ENCODE assay signal across 9 cellular contexts in the genomic region with DNA sequence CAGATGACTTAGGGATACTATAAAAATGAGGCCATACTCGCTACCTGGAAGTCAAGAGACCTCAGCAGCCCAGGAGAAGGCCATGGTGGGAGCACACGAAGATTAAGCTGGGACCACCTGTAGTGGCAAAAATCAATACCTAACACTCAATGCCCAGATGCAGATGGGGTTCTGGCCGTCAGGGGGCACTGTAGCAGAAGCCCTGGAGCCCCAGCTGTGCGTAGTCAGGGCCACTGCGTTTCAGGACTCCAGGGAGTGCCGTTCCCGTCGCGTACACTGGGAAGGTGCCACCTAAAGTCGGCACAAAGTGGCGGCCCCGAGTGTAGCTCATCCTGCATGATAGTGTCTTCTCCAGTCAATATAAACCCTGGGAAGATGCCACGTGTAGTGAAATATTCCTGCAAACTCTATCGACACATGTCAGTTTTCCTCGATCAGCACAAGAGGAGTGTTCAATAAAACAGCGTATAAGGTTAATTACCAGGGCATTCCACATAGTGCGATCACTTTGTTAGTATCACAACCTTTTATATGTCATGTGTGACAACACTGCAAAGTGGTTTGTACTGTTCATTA.
DNase-seq lines count a peak whose midpoint lies in the region; ATAC-seq and TF ChIP-seq lines count a peak whose summit lies in the region.
"Had no signal": no experiment of that assay in that cellular context is flagged by ENCODE, and none has a peak within 500 bp of the region (broad histone marks: within the 10 kb centered on the region; RNA-seq: fewer than 3 reads in every experiment).

No MANE protein-coding gene starts in this region.

- H3K4me1 Mint-ChIP-seq in activated CD4-positive, alpha-beta memory T cell treated with anti-CD3 and anti-CD28 coated beads for 36 hours (ENCODE audit: low read depth): no peaks in the 10 kb centered on the region
- H3K4me1 Mint-ChIP-seq in activated CD4-positive, alpha-beta memory T cell treated with anti-CD3 and anti-CD28 coated beads, Interleukin-2, amount 10 ng/mL, durations not matched to agents 7 days and 5 days: no peaks in the 10 kb centered on the region

- H3K36me3 ChIP-seq in testis (ENCODE audit: low read depth, missing control alignments): no peaks in the 10 kb centered on the region

- TF ChIP-seq POLR2A in testis (IDR thresholded peaks at IDR 0.05): no peak

- intact Hi-C loops in activated CD4-positive, alpha-beta memory T cell treated with anti-CD3 and anti-CD28 coated beads for 36 hours (cut with micrococcal nuclease): loop anchor here (2.0 kb wide), 1 partner anchor 428 kb away; no protein-coding TSS in a partner anchor
- intact Hi-C loops in testis (cut with DNase I; ENCODE audit: low total_unique reads): no loop called here

- DNase-seq in activated CD4-positive, alpha-beta memory T cell treated with anti-CD3 and anti-CD28 coated beads for 36 hours: peak; percentile 11
- no peak for DNase-seq in activated CD4-positive, alpha-beta memory T cell treated with anti-CD3 and anti-CD28 coated beads, Interleukin-2, amount 10 ng/mL, durations not matched to agents 7 days and 5 days
- DNase-seq in RPMI8226 (peak; percentile 16), hippocampal formation (lab: John Stamatoyannopoulos, UW) (peak; percentile 64 to 69), testis (peak; percentile 73), activated gamma-delta T cell (lab: John Stamatoyannopoulos, UW) (no peak)
- no peak for DNase-seq in effector CD8-positive, alpha-beta T cell (lab: John Stamatoyannopoulos, UW)

- CTCF ChIA-PET in activated CD4-positive, alpha-beta memory T cell treated with anti-CD3 and anti-CD28 coated beads for 36 hours (lab: Charles Lee): interaction anchor here (1.1 kb wide), 1 partner anchor 428 kb away, joined by 5 read pairs; no protein-coding TSS in a partner anchor
- CTCF ChIA-PET in activated CD4-positive, alpha-beta memory T cell treated with anti-CD3 and anti-CD28 coated beads, Interleukin-2, amount 10 ng/mL, durations not matched to agents 7 days and 5 days (lab: Charles Lee): interaction anchor here (0.7 kb wide), 1 partner anchor 752 kb away, joined by 4 read pairs; no protein-coding TSS in a partner anchor

- peak overlapping the region in 1 of 2 donors; percentile 12 for H3K4me3 ChIP-seq in testis

- no peaks in the 10 kb centered on the region for H3K27me3 ChIP-seq in testis

- peak in 1 of 3 experiments; percentile 46 for TF ChIP-seq CTCF in testis (IDR thresholded peaks at IDR 0.05)

- H3K9me3 ChIP-seq in testis: no peaks in the 10 kb centered on the region

- WGBS in testis, 2 donors: 12 to 18% methylated on average over 17 of the region's 17 CpGs

- H3K27ac ChIP-seq in testis: no peak overlapping the region

- H3K4me3 Mint-ChIP-seq in activated CD4-positive, alpha-beta memory T cell treated with anti-CD3 and anti-CD28 coated beads for 36 hours: no peak overlapping the region
- H3K4me3 Mint-ChIP-seq in activated CD4-positive, alpha-beta memory T cell treated with anti-CD3 and anti-CD28 coated beads, Interleukin-2, amount 10 ng/mL, durations not matched to agents 7 days and 5 days: no peak overlapping the region
- H3K4me3 Mint-ChIP-seq: brain had no signal

- no peak for ATAC-seq in HG02610 (IDR thresholded peaks at IDR 0.05; ENCODE audit: unreplicated experiment)

- H3K36me3 Mint-ChIP-seq in activated CD4-positive, alpha-beta memory T cell treated with anti-CD3 and anti-CD28 coated beads for 36 hours: no peaks in the 10 kb centered on the region
- H3K36me3 Mint-ChIP-seq in activated CD4-positive, alpha-beta memory T cell treated with anti-CD3 and anti-CD28 coated beads, Interleukin-2, amount 10 ng/mL, durations not matched to agents 7 days and 5 days (ENCODE audit: low read depth): no peaks in the 10 kb centered on the region
- H3K36me3 Mint-ChIP-seq: brain had no signal

- no peak overlapping the region for H3K27ac Mint-ChIP-seq in activated CD4-positive, alpha-beta memory T cell treated with anti-CD3 and anti-CD28 coated beads for 36 hours
- no peak overlapping the region for H3K27ac Mint-ChIP-seq in activated CD4-positive, alpha-beta memory T cell treated with anti-CD3 and anti-CD28 coated beads, Interleukin-2, amount 10 ng/mL, durations not matched to agents 7 days and 5 days

- POLR2A ChIA-PET in activated CD4-positive, alpha-beta memory T cell treated with anti-CD3 and anti-CD28 coated beads for 36 hours (lab: Charles Lee): no interaction called here
- POLR2A ChIA-PET in activated CD4-positive, alpha-beta memory T cell treated with anti-CD3 and anti-CD28 coated beads, Interleukin-2, amount 10 ng/mL, durations not matched to agents 7 days and 5 days (lab: Charles Lee): no interaction called here

- no peaks in the 10 kb centered on the region for H3K9me3 Mint-ChIP-seq in activated CD4-positive, alpha-beta memory T cell treated with anti-CD3 and anti-CD28 coated beads for 36 hours
- H3K9me3 Mint-ChIP-seq in activated CD4-positive, alpha-beta memory T cell treated with anti-CD3 and anti-CD28 coated beads, Interleukin-2, amount 10 ng/mL, durations not matched to agents 7 days and 5 days: no peaks in the 10 kb centered on the region

- H3K4me1 ChIP-seq in testis: no peaks in the 10 kb centered on the region

- peaks cover 2% of the 10 kb centered on the region for H3K27me3 Mint-ChIP-seq in activated CD4-positive, alpha-beta memory T cell treated with anti-CD3 and anti-CD28 coated beads for 36 hours
- peaks cover 5% of the 10 kb centered on the region for H3K27me3 Mint-ChIP-seq in activated CD4-positive, alpha-beta memory T cell treated with anti-CD3 and anti-CD28 coated beads, Interleukin-2, amount 10 ng/mL, durations not matched to agents 7 days and 5 days
- H3K27me3 Mint-ChIP-seq: brain had no signal

Comparison
In these comparisons a context has a peak if more than half of its experiments do, and no peak if none do; other contexts are left out.
1. DNase-seq: peak in activated CD4-positive, alpha-beta memory T cell treated with anti-CD3 and anti-CD28 coated beads for 36 hours (single experiment), RPMI8226 (single experiment), hippocampal formation (2 of 2) and testis (single experiment); none in activated CD4-positive, alpha-beta memory T cell treated with anti-CD3 and anti-CD28 coated beads, Interleukin-2, amount 10 ng/mL, durations not matched to agents 7 days and 5 days (single experiment), effector CD8-positive, alpha-beta T cell (single experiment) and activated gamma-delta T cell (single experiment).